ENCODE assay signal across 20 cellular contexts in the genomic region with DNA sequence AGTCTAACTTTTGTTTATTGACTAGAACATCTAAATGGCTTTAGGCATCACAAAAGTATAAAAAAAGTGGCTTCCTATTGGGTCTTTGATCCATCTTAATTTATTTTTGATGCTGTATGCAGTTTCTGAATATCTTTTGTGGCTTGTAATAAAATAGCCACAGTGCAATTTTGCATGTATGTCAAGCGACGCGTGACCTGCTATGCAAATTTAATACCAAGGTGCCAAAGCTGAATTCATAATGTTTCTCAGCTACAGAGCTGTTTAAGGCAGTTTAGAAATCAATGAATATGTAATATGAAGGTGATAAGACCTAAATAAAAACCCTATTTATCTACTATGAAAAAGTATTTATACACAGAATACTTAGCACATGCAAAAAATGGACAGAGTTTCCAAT.
"Had no signal": no experiment of that assay in that cellular context is flagged by ENCODE, and none has a peak within 500 bp of the region (broad histone marks: within the 10 kb centered on the region; RNA-seq: fewer than 3 reads in every experiment).

No MANE protein-coding gene starts in this region.

- H3K27ac ChIP-seq: dorsolateral prefrontal cortex, heart right ventricle, spleen, stomach, thoracic aorta, transverse colon had no signal

- DNase-seq: cortex of kidney; dorsolateral prefrontal cortex; effector CD8-positive, alpha-beta T cell; foreskin melanocyte; heart right ventricle; hypothalamus; kidney glomerular epithelial cell; mammary epithelial cell; mucosa of descending colon; natural killer cell; posterior cingulate gyrus; spleen; stimulated activated CD4-positive, alpha-beta T cell treated with anti-CD3 and anti-CD28 coated beads, Interleukin-2, amount 100 ng/mL, for 24 hours; stimulated activated naive CD4-positive, alpha-beta T cell; stomach; substantia nigra; transverse colon had no signal

- H3K36me3 ChIP-seq: heart right ventricle, spleen, stomach, thoracic aorta, transverse colon had no signal

- ATAC-seq: heart right ventricle, left lobe of liver, mucosa of descending colon, natural killer cell, sciatic nerve had no signal

- H3K4me1 ChIP-seq: heart right ventricle, spleen, stomach, transverse colon had no signal

- H3K27me3 ChIP-seq: heart right ventricle, spleen, stomach, transverse colon had no signal

- H3K4me3 ChIP-seq: dorsolateral prefrontal cortex, heart right ventricle, mucosa of descending colon, spleen, stomach, thoracic aorta, transverse colon had no signal

- H3K9me3 ChIP-seq: heart right ventricle, mucosa of descending colon, spleen, stomach, thoracic aorta, transverse colon had no signal
